15 cellular contexts compared by ENCODE assay signal in the genomic region with DNA sequence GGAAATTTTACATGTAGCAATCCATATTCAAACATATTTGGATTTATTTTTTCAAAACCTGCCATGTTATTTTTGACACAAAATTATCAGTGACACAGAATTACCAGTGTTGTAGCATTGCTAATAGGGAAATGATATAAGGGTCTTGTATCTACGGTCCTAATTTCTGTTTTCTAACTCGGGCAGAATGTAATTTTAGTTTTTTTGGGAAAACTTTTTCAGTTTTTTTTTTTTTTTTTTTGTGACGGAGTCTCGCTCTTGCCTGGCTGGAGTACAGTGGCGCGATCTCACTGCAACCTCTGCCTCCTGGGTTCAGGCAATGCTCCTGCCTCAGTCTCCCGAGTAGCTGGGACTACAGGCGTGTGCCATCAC. TPM values are rescaled to one million over a fixed set of nuclear protein-coding genes. Genes with fewer than 3 reads are reported as not detected.
DNase-seq lines count a peak whose midpoint lies in the region; ATAC-seq and TF ChIP-seq lines count a peak whose summit lies in the region.
"Had no signal": no experiment of that assay in that cellular context is flagged by ENCODE, and none has a peak within 500 bp of the region (broad histone marks: within the 10 kb centered on the region; RNA-seq: fewer than 3 reads in every experiment).

No MANE protein-coding gene starts in this region.

- BruUV-seq in MCF 10A (replicated peaks; lab: Mats Ljungman, UMichigan): no TSS peak

- peak overlapping the region; percentile 99 for H3K4me3 Mint-ChIP-seq in MCF 10A (ENCODE audit: unreplicated experiment)
- H3K4me3 Mint-ChIP-seq in central memory CD8-positive, alpha-beta T cell: peak overlapping the region; percentile 99
- H3K4me3 Mint-ChIP-seq in type B pancreatic cell: peak overlapping the region; percentile 31

- H3K27me3 Mint-ChIP-seq in MCF 10A (ENCODE audit: insufficient read depth, unreplicated experiment): no peaks in the 10 kb centered on the region
- H3K27me3 Mint-ChIP-seq in central memory CD8-positive, alpha-beta T cell: no peaks in the 10 kb centered on the region
- no peaks in the 10 kb centered on the region for H3K27me3 Mint-ChIP-seq in type B pancreatic cell

- ATAC-seq in central memory CD8-positive, alpha-beta T cell (replicated peaks; ENCODE audit: extremely low read depth, poor library complexity, severe bottlenecking): no peak
- ATAC-seq in GM21786 (IDR thresholded peaks at IDR 0.05; ENCODE audit: unreplicated experiment): no peak

- POLR2A ChIA-PET in MCF 10A (lab: Yijun Ruan, JAX): interaction anchor here (2.1 kb wide), 1 partner anchor 27 kb away, joined by 6 read pairs; no protein-coding TSS in a partner anchor

- TF ChIP-seq POLR2A in breast epithelium (IDR thresholded peaks at IDR 0.05) (no peak), NB4 (IDR thresholded peaks at IDR 0.05; ENCODE audit: extremely low read depth, insufficient read length) (no peak)

- intact Hi-C loops in MCF 10A (cut with micrococcal nuclease) (no loop called here), breast epithelium (cut with DNase I; ENCODE audit: low total_unique reads) (no loop called here)

- no peak overlapping the region for H3K4me3 ChIP-seq in breast epithelium
- H3K4me3 ChIP-seq in NB4 (ENCODE audit: low read depth, low read length): peak overlapping the region; percentile 98
- H3K4me3 ChIP-seq: smooth muscle cell, vagina had no signal

- H3K27me3 ChIP-seq in breast epithelium: no peaks in the 10 kb centered on the region
- H3K27me3 ChIP-seq: vagina had no signal

- H3K36me3 ChIP-seq in breast epithelium: no peaks in the 10 kb centered on the region

- H3K9me3 Mint-ChIP-seq in MCF 10A (ENCODE audit: unreplicated experiment): no peaks in the 10 kb centered on the region
- no peaks in the 10 kb centered on the region for H3K9me3 Mint-ChIP-seq in central memory CD8-positive, alpha-beta T cell
- H3K9me3 Mint-ChIP-seq in type B pancreatic cell: no peaks in the 10 kb centered on the region

- peaks cover 3 to 15% of the 10 kb centered on the region in 2 donors for H3K4me1 ChIP-seq in breast epithelium

- H3K27ac Mint-ChIP-seq in MCF 10A (ENCODE audit: low read depth, unreplicated experiment) (no peak overlapping the region), type B pancreatic cell (no peak overlapping the region)
- H3K27ac Mint-ChIP-seq in central memory CD8-positive, alpha-beta T cell (ENCODE audit: low read depth): no peak overlapping the region

- H3K9me3 ChIP-seq in breast epithelium: no peaks in the 10 kb centered on the region
- H3K9me3 ChIP-seq: vagina had no signal

- peaks cover 54% of the 10 kb centered on the region for H3K36me3 Mint-ChIP-seq in MCF 10A (ENCODE audit: insufficient read depth, unreplicated experiment)
- peaks cover 40% of the 10 kb centered on the region for H3K36me3 Mint-ChIP-seq in central memory CD8-positive, alpha-beta T cell (ENCODE audit: insufficient read depth)
- H3K36me3 Mint-ChIP-seq in type B pancreatic cell: peaks cover 24% of the 10 kb centered on the region

- no peak for DNase-seq in MCF 10A (ENCODE audit: unreplicated experiment)
- DNase-seq in breast epithelium (ENCODE audit: low spot score in 2 of 2): no peak
- no peak for DNase-seq in NB4 (ENCODE audit: low read depth)
- no peak for DNase-seq in central memory CD8-positive, alpha-beta T cell (ENCODE audit: low spot score in 2 of 2)
- DNase-seq in type B pancreatic cell (ENCODE audit: extremely low spot score, unreplicated experiment): no peak
- DNase-seq in putamen (ENCODE audit: low spot score): no peak
- no peak for DNase-seq in NCI-H510A (lab: John Stamatoyannopoulos, UW)
- DNase-seq: activated CD4-positive, CD25-positive, alpha-beta regulatory T cell treated with anti-CD3 and anti-CD28 coated beads, Interleukin-2, amount 50 U/mL, for 72 hours; kidney; NCI-H1092; NCI-H446 treated with DMSO at 0.1 percent for 48 hours; SHP77 treated with DMSO at 0.1 percent for 48 hours had no signal

- no peak overlapping the region for H3K27ac ChIP-seq in breast epithelium
- H3K27ac ChIP-seq: vagina had no signal

- peaks cover 28% of the 10 kb centered on the region for H3K4me1 Mint-ChIP-seq in MCF 10A (ENCODE audit: insufficient read depth, unreplicated experiment)
- peaks cover 46% of the 10 kb centered on the region for H3K4me1 Mint-ChIP-seq in central memory CD8-positive, alpha-beta T cell
- peaks cover 16% of the 10 kb centered on the region for H3K4me1 Mint-ChIP-seq in type B pancreatic cell (ENCODE audit: unreplicated experiment)

- CTCF ChIA-PET in MCF 10A (lab: Yijun Ruan, JAX): no interaction called here

- TF ChIP-seq CTCF in MCF 10A (IDR thresholded peaks at IDR 0.05; ENCODE audit: unreplicated experiment) (no peak), breast epithelium (IDR thresholded peaks at IDR 0.05) (no peak), NB4 (IDR thresholded peaks at IDR 0.05; ENCODE audit: low read depth, low read length) (no peak), type B pancreatic cell (conservative IDR thresholded peaks at IDR 0.05) (no peak)

RNA-seq across cellular contexts. Expression of a gene that starts 2.6 kb away (rescaled TPM):
- total RNA-seq in MCF 10A (2022) (299 and 318 TPM in 2 replicates), breast epithelium (100 to 1,000 TPM; 300 to 334 (median 301) TPM), type B pancreatic cell (ENCODE audit: low replicate concordance) (335 and 403 TPM in 2 replicates)

RNA-seq across cellular contexts. Expression of a gene that starts 2.7 kb away (rescaled TPM):
- total RNA-seq in MCF 10A (2022) (92.6 and 105 TPM in 2 replicates), breast epithelium (10 to 100 TPM; 60.0 to 85.5 (median 69.2) TPM), type B pancreatic cell (ENCODE audit: low replicate concordance) (85.6 and 89.9 TPM in 2 replicates)

RNA-seq across cellular contexts. Expression of a gene that starts 34.5 kb away (rescaled TPM):
- total RNA-seq in MCF 10A (2022) (27.4 and 28.4 TPM in 2 replicates), breast epithelium (10 to 100 TPM; 17.1 to 26.8 (median 22.9) TPM), type B pancreatic cell (ENCODE audit: low replicate concordance) (22.4 and 26.6 TPM in 2 replicates)

RNA-seq across cellular contexts. Expression of a gene that starts 58.6 kb away (rescaled TPM):
- total RNA-seq in MCF 10A (2022): 4.5 and 5.0 TPM in 2 replicates
- 1 to 10 TPM in 2 of 3 donors, not detected in 1; 1.8 to 4.9 TPM for total RNA-seq in breast epithelium
- total RNA-seq in type B pancreatic cell (ENCODE audit: low replicate concordance): 9.6 and 22.9 TPM in 2 replicates

Comparison
In these comparisons a context has a peak if more than half of its experiments do, and no peak if none do; other contexts are left out.
1. H3K4me3 Mint-ChIP-seq: peak in every context shown above with its lines; median percentile 99 in MCF 10A; 99 in central memory CD8-positive, alpha-beta T cell; 31 in type B pancreatic cell.